Comparison of ENCODE assay signal across 24 cellular contexts in the genomic region with DNA sequence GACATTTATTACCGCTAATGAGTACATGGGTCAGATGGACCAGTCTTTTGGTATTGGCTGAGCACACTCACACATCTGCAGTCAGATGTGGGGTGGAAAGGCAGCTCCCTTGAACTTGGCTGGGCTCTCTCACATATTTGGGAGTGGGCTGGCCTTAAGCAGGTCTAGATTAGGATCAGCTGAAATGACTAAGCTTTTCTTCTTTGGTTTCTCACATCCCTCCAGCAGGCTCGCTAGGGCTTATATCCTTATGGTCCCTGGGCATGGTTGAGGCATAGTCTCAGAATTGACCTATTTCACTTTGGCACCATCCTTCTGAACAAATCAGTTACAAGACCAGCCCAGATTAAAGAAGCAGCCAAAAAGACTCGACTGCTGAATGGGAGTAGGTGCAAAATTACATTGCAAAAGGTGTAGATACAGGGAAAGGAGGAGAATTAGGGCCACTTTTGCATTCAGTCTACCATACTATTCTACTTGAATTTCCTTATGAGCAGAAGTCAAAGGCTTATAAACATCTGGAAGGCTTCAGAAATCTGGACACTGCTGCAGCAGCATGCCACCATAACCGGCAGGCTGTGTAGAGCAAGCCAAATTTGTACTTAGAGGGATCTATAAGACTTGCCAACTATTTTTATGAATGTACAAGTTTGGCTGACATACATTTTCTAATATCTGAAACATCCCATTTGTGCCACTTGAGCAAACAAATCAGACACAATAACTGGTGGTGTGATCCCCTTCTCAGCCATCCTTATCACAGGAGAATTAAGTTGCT. TPM values are rescaled to one million over a fixed set of nuclear protein-coding genes. Genes with fewer than 3 reads are reported as not detected.
DNase-seq lines count a peak whose midpoint lies in the region; ATAC-seq and TF ChIP-seq lines count a peak whose summit lies in the region.
"Had no signal": no experiment of that assay in that cellular context is flagged by ENCODE, and none has a peak within 500 bp of the region (broad histone marks: within the 10 kb centered on the region; RNA-seq: fewer than 3 reads in every experiment).

No MANE protein-coding gene starts in this region.

- no peaks in the 10 kb centered on the region for H3K36me3 Mint-ChIP-seq in activated T-cell treated with anti-CD3 and anti-CD28 coated beads, Interleukin-2, amount 50 U/mL, for 24 hours (ENCODE audit: low read depth)
- no peaks in the 10 kb centered on the region for H3K36me3 Mint-ChIP-seq in CD8-positive, alpha-beta memory T cell

- H3K9me3 ChIP-seq in SK-N-SH (no peaks in the 10 kb centered on the region), prostate gland (no peaks in the 10 kb centered on the region)
- no peaks in the 10 kb centered on the region for H3K9me3 ChIP-seq in CD8-positive, alpha-beta memory T cell (ENCODE audit: low read length)
- H3K9me3 ChIP-seq: BLaER1, esophagus muscularis mucosa, upper lobe of left lung had no signal

- no peak; a peak in 1 of 4 replicates for TF ChIP-seq EP300 in SK-N-SH (IDR thresholded peaks at IDR 0.05; ENCODE audit: borderline replicate concordance in 1 of 2, low read depth in 1 of 2, low read length in 1 of 2)

- no peaks in the 10 kb centered on the region for H3K4me1 Mint-ChIP-seq in activated T-cell treated with anti-CD3 and anti-CD28 coated beads, Interleukin-2, amount 50 U/mL, for 24 hours (ENCODE audit: low read depth)
- no peaks in the 10 kb centered on the region for H3K4me1 Mint-ChIP-seq in CD8-positive, alpha-beta memory T cell

- H3K79me2 ChIP-seq in SK-N-SH (ENCODE audit: insufficient read depth): no peaks in the 10 kb centered on the region

- WGBS in SK-N-SH (ENCODE audit: low lambda C conversion rate): 55% methylated on average over 3 of the region's 4 CpGs
- WGBS in prostate gland: 37% methylated on average over 4 of the region's 4 CpGs

- H3K9me2 ChIP-seq in SK-N-SH: no peaks in the 10 kb centered on the region

- POLR2A ChIA-PET in SK-N-SH (lab: Yijun Ruan, JAX): no interaction called here
- POLR2A ChIA-PET in CD8-positive, alpha-beta memory T cell (lab: Charles Lee): no interaction called here

- no peaks in the 10 kb centered on the region for H3K9me3 Mint-ChIP-seq in activated T-cell treated with anti-CD3 and anti-CD28 coated beads, Interleukin-2, amount 50 U/mL, for 24 hours
- no peaks in the 10 kb centered on the region for H3K9me3 Mint-ChIP-seq in CD8-positive, alpha-beta memory T cell
- H3K9me3 Mint-ChIP-seq: T-helper 1 cell treated with Interleukin-12 subunit alpha and Interleukin-12 subunit beta and Interleukin-4 antibody, amounts not matched to agents 30 μg/mL and 1 μg/mL, for 36 hours had no signal

- intact Hi-C loops in prostate gland (cut with DNase I): no loop called here

- TF ChIP-seq CTCF in SK-N-SH (IDR thresholded peaks at IDR 0.05): no peak
- TF ChIP-seq CTCF in fibroblast of pulmonary artery (IDR thresholded peaks at IDR 0.05; ENCODE audit: low read length, missing control alignments): no peak
- TF ChIP-seq CTCF in prostate gland (IDR thresholded peaks at IDR 0.05): no peak

- H3K4me3 Mint-ChIP-seq in activated T-cell treated with anti-CD3 and anti-CD28 coated beads, Interleukin-2, amount 50 U/mL, for 24 hours: no peak overlapping the region
- no peak overlapping the region for H3K4me3 Mint-ChIP-seq in CD8-positive, alpha-beta memory T cell
- H3K4me3 Mint-ChIP-seq: T-helper 1 cell treated with Interleukin-12 subunit alpha and Interleukin-12 subunit beta and Interleukin-4 antibody, amounts not matched to agents 30 μg/mL and 1 μg/mL, for 36 hours had no signal

- peak; percentile 6 for DNase-seq in GM03348 (ENCODE audit: low spot score)
- no peak for DNase-seq in SK-N-SH
- peak; percentile 47 for DNase-seq in fibroblast of pulmonary artery (ENCODE audit: low read depth)
- DNase-seq in prostate gland (ENCODE audit: low spot score): no peak
- no peak for DNase-seq in activated T-cell treated with anti-CD3 and anti-CD28 coated beads, Interleukin-2, amount 50 U/mL, for 24 hours
- no peak for DNase-seq in stimulated activated naive CD4-positive, alpha-beta T cell (lab: John Stamatoyannopoulos, UW)
- no peak for DNase-seq in CD8-positive, alpha-beta memory T cell
- DNase-seq: activated naive CD4-positive, alpha-beta T cell treated with Interleukin-2 at 50 U/mL for 16 hours; amygdala; DMS79; dorsolateral prefrontal cortex; hypothalamus; left colon; NCI-H146; posterior cingulate gyrus; RPMI8226; stimulated activated CD4-positive, alpha-beta T cell treated with anti-CD3 and anti-CD28 coated beads, Interleukin-4, amount 100 ng/mL, for 1 hour; substantia nigra; upper lobe of left lung had no signal

- peaks cover 15% of the 10 kb centered on the region for H3F3A ChIP-seq in SK-N-SH (replicated peaks; ENCODE audit: insufficient read depth)

- no peak overlapping the region for H3K27ac Mint-ChIP-seq in activated T-cell treated with anti-CD3 and anti-CD28 coated beads, Interleukin-2, amount 50 U/mL, for 24 hours
- H3K27ac Mint-ChIP-seq in CD8-positive, alpha-beta memory T cell: no peak overlapping the region
- H3K27ac Mint-ChIP-seq: T-helper 1 cell treated with Interleukin-12 subunit alpha and Interleukin-12 subunit beta and Interleukin-4 antibody, amounts not matched to agents 30 μg/mL and 1 μg/mL, for 36 hours had no signal

- H3K4me3 ChIP-seq in SK-N-SH (ENCODE audit: low read depth in 2 of 2, low read length in 1 of 2) (no peak overlapping the region), fibroblast of pulmonary artery (replicated peaks; ENCODE audit: low read depth, low read length) (no peak overlapping the region), prostate gland (no peak overlapping the region)
- H3K4me3 ChIP-seq in CD8-positive, alpha-beta memory T cell (ENCODE audit: low read length): no peak overlapping the region
- H3K4me3 ChIP-seq: BLaER1, dorsolateral prefrontal cortex, esophagus muscularis mucosa, upper lobe of left lung had no signal

- peaks cover 22 to 29% of the 10 kb centered on the region in 2 experiments; a peak in 3 of 4 replicates for H3K4me1 ChIP-seq in SK-N-SH (ENCODE audit: control insufficient read depth in 1 of 2, insufficient read depth in 2 of 2, low read depth in 1 of 2, low read length in 1 of 2)
- H3K4me1 ChIP-seq in prostate gland (replicated peaks): peaks cover 11% of the 10 kb centered on the region
- H3K4me1 ChIP-seq in CD8-positive, alpha-beta memory T cell (ENCODE audit: insufficient read depth, low read length): no peaks in the 10 kb centered on the region
- H3K4me1 ChIP-seq: BLaER1, upper lobe of left lung had no signal

- TF ChIP-seq POLR2A in prostate gland (IDR thresholded peaks at IDR 0.05): no peak

- H3K27me3 Mint-ChIP-seq in activated T-cell treated with anti-CD3 and anti-CD28 coated beads, Interleukin-2, amount 50 U/mL, for 24 hours: peaks cover 17% of the 10 kb centered on the region
- H3K27me3 Mint-ChIP-seq in CD8-positive, alpha-beta memory T cell: peaks cover 8 to 36% of the 10 kb centered on the region in 2 donors

- H3K4me2 ChIP-seq in SK-N-SH: peak overlapping the region; percentile 35; the same call in 1 of the 2 replicates
- H3K4me2 ChIP-seq: BLaER1 had no signal

- no peak overlapping the region for H3K9ac ChIP-seq in SK-N-SH
- H3K9ac ChIP-seq: BLaER1 had no signal

- TF ChIP-seq RAD21 in SK-N-SH (IDR thresholded peaks at IDR 0.05; ENCODE audit: low read length): no peak

- H3K27ac ChIP-seq in SK-N-SH (ENCODE audit: low read depth in 2 of 2, low read length in 1 of 2): peak overlapping the region; percentile 47 to 81; a peak in 3 of 4 replicates
- peak overlapping the region; percentile 5 to 46 for H3K27ac ChIP-seq in prostate gland
- H3K27ac ChIP-seq in CD8-positive, alpha-beta memory T cell (ENCODE audit: low read depth, low read length): no peak overlapping the region
- H3K27ac ChIP-seq: BLaER1, dorsolateral prefrontal cortex, esophagus muscularis mucosa, upper lobe of left lung had no signal

- no peaks in the 10 kb centered on the region for H4K20me1 ChIP-seq in SK-N-SH (ENCODE audit: insufficient read depth)
- H4K20me1 ChIP-seq: BLaER1 had no signal

- H3K27me3 ChIP-seq in SK-N-SH (ENCODE audit: insufficient read depth) (no peaks in the 10 kb centered on the region), prostate gland (replicated peaks; ENCODE audit: insufficient read depth) (no peaks in the 10 kb centered on the region)
- no peaks in the 10 kb centered on the region for H3K27me3 ChIP-seq in CD8-positive, alpha-beta memory T cell (ENCODE audit: insufficient read depth, low read length, poor library complexity, severe bottlenecking)
- H3K27me3 ChIP-seq: BLaER1, esophagus muscularis mucosa, upper lobe of left lung had no signal

- CTCF ChIA-PET in SK-N-SH (lab: Yijun Ruan, JAX): interaction anchor here (1.0 kb wide), 1 partner anchor 603 kb away, joined by 3 read pairs; no protein-coding TSS in a partner anchor
- CTCF ChIA-PET in CD8-positive, alpha-beta memory T cell (lab: Charles Lee): no interaction called here

- H3K36me3 ChIP-seq in SK-N-SH (replicated peaks in 1 of 2; ENCODE audit: control insufficient read depth in 1 of 2, insufficient read depth in 2 of 2, low read length in 1 of 2) (no peaks in the 10 kb centered on the region), prostate gland (no peaks in the 10 kb centered on the region)
- no peaks in the 10 kb centered on the region for H3K36me3 ChIP-seq in CD8-positive, alpha-beta memory T cell (ENCODE audit: insufficient read depth, low read length)
- H3K36me3 ChIP-seq: BLaER1, esophagus muscularis mucosa, upper lobe of left lung had no signal

- peak overlapping the region; percentile 33; the same call in 1 of the 2 replicates for H2AFZ ChIP-seq in SK-N-SH (ENCODE audit: low read depth)

- ATAC-seq in GM18873 (IDR thresholded peaks at IDR 0.05; ENCODE audit: low FRiP score, unreplicated experiment): no peak
- ATAC-seq: left colon, sciatic nerve had no signal

TF ChIP-seq in SK-N-SH, 30 proteins besides CTCF, POLR2A, EP300 and RAD21 (continues in another document):
- TF ChIP-seq PBX3 (IDR thresholded peaks at IDR 0.05) (no peak), FOSL2 (IDR thresholded peaks at IDR 0.05; ENCODE audit: borderline replicate concordance, low read depth) (no peak), SIN3A (IDR thresholded peaks at IDR 0.05; ENCODE audit: borderline replicate concordance, low read depth, low read length) (no peak), RCOR1 (IDR thresholded peaks at IDR 0.05; ENCODE audit: low read length) (no peak)

RNA-seq across cellular contexts. Expression of gene PLCB1, which starts 14.2 kb away (rescaled TPM):
- 10.5 and 13.0 TPM in 2 replicates for polyA plus RNA-seq in SK-N-SH (2012; rRNA removed)
- polyA plus RNA-seq in SK-N-SH (2012; cell fraction: cytosol; rRNA removed): 14.4 and 19.7 TPM in 2 replicates
- polyA plus RNA-seq in SK-N-SH (2012; cell fraction: nucleus; rRNA removed): 8.6 and 13.2 TPM in 2 replicates
- 10 to 100 TPM; 24.3 to 26.3 TPM for total RNA-seq in prostate gland
- total RNA-seq in CD8-positive, alpha-beta memory T cell: 1 to 10 TPM; 8.5 to 9.9 TPM
- polyA plus RNA-seq in CD8-positive, alpha-beta memory T cell: 8.8 TPM

Comparison
In these comparisons a context has a peak if more than half of its experiments do, and no peak if none do; other contexts are left out.
1. DNase-seq: peak in GM03348 (single experiment) and fibroblast of pulmonary artery (single experiment); none in SK-N-SH (single experiment), prostate gland (single experiment), activated T-cell treated with anti-CD3 and anti-CD28 coated beads, Interleukin-2, amount 50 U/mL, for 24 hours (single experiment), stimulated activated naive CD4-positive, alpha-beta T cell (0 of 6) and CD8-positive, alpha-beta memory T cell (0 of 5).